In the genomic region with DNA sequence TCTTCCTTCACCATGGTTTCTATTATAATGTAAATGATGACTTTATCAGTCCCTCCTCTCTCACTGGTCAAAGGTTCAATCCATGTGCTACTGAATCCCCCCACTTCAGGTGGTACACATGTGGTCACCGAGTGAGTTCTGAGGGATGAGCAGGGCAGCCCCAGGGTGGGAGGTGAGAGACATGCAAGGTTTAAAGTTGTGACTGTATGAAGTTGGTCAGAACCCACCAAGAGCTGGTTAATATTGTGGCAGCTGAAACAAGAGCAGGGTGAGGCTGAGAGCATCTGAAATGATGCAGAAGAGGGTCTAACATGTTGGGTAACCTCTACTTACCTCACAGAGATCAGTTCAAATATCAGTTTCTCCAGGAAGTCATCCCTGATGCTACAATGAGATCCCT, we compare ENCODE assay signal across 24 cellular contexts.
DNase-seq lines count a peak whose midpoint lies in the region; ATAC-seq and TF ChIP-seq lines count a peak whose summit lies in the region.
"Had no signal": no experiment of that assay in that cellular context is flagged by ENCODE, and none has a peak within 500 bp of the region (broad histone marks: within the 10 kb centered on the region; RNA-seq: fewer than 3 reads in every experiment).

No MANE protein-coding gene starts in this region.

- no peak overlapping the region for H3K4me3 ChIP-seq in HAP-1
- H3K4me3 ChIP-seq: BLaER1, lower lobe of right lung, right lobe of liver had no signal

- no peaks in the 10 kb centered on the region for H3K36me3 ChIP-seq in HAP-1 (replicated peaks)
- H3K36me3 ChIP-seq: BLaER1, lower lobe of right lung, right lobe of liver had no signal

- no peaks in the 10 kb centered on the region for H3K4me1 Mint-ChIP-seq in nephron
- H3K4me1 Mint-ChIP-seq: activated B cell treated with CpG ODN at 0.5 μM for 24 hours; central memory CD8-positive, alpha-beta T cell had no signal

- H3K27ac Mint-ChIP-seq in nephron, result peak overlapping the region; percentile 76 to 94 (median 92)
- H3K27ac Mint-ChIP-seq: activated B cell treated with CpG ODN at 0.5 μM for 24 hours; activated T-helper 2 cell treated with anti-CD3 and anti-CD28 coated beads, Interferon-gamma antibody, Interleukin-2, Interleukin-4, amounts not matched to agents 10 μg/mL and 5 μg/mL and 100 μg/mL, durations not matched to agents 14 hours and 24 hours and 36 hours had no signal

- in situ Hi-C loops in HAP-1 (cut with MboI; ENCODE audit: low sequenced_read_pairs), result no loop called here

- no peaks in the 10 kb centered on the region for H3K9me3 ChIP-seq in HAP-1
- H3K9me3 ChIP-seq: BLaER1, lower lobe of right lung, right lobe of liver had no signal

- H3K4me3 Mint-ChIP-seq in nephron, result no peak overlapping the region
- H3K4me3 Mint-ChIP-seq: activated B cell treated with CpG ODN at 0.5 μM for 24 hours; central memory CD8-positive, alpha-beta T cell had no signal

- H3K36me3 Mint-ChIP-seq in nephron (ENCODE audit: low read depth), result no peaks in the 10 kb centered on the region

- no peak for TF ChIP-seq CTCF in nephron (IDR thresholded peaks at IDR 0.05; ENCODE audit: unreplicated experiment in 3 of 3)

- ATAC-seq in GM18861 (IDR thresholded peaks at IDR 0.05; ENCODE audit: unreplicated experiment), result peak; percentile 42
- ATAC-seq in GM21381 (IDR thresholded peaks at IDR 0.05; ENCODE audit: unreplicated experiment), result peak; percentile 39
- ATAC-seq in HG03457 (IDR thresholded peaks at IDR 0.05; ENCODE audit: unreplicated experiment), result peak; percentile 44
- no peak for ATAC-seq in GM21786 (IDR thresholded peaks at IDR 0.05; ENCODE audit: unreplicated experiment)
- ATAC-seq: lower lobe of right lung, right lobe of liver had no signal

- H3K27me3 ChIP-seq in HAP-1 (ENCODE audit: low read depth), result no peaks in the 10 kb centered on the region
- H3K27me3 ChIP-seq: BLaER1, right lobe of liver had no signal

- DNase-seq in HAP-1 (ENCODE audit: low spot score in 2 of 2) (no peak), NCI-H226 (no peak)
- DNase-seq in activated T-cell treated with anti-CD3 and anti-CD28 coated beads, Interleukin-2, amount 50 U/mL, for 48 hours, result no peak
- DNase-seq: activated B cell treated with CpG ODN at 0.5 μM for 24 hours; activated CD4-positive, alpha-beta T cell treated with anti-CD3 and anti-CD28 coated beads, Interleukin-2, amount 50 U/mL, for 4 hours; activated CD8-positive, alpha-beta memory T cell treated with anti-CD3 and anti-CD28 coated beads, Interleukin-2, amount 50 U/mL, for 4 hours; DND-41; GOT3; lower lobe of right lung; NCI-H2081 treated with DMSO at 0.1 percent for 48 hours; posterior cingulate gyrus; right lobe of liver; SIG-M5; stimulated activated CD4-positive, alpha-beta T cell treated with anti-CD3 and anti-CD28 coated beads, Interleukin-12 subunit alpha, Interleukin-12 subunit beta, amount 100 ng/mL, for 4 hours; stimulated activated CD4-positive, alpha-beta T cell treated with anti-CD3 and anti-CD28 coated beads, Interleukin-4, amount 100 ng/mL, for 24 hours; stimulated activated naive CD4-positive, alpha-beta T cell had no signal

- no peaks in the 10 kb centered on the region for H3K9me3 Mint-ChIP-seq in nephron
- H3K9me3 Mint-ChIP-seq: activated B cell treated with CpG ODN at 0.5 μM for 24 hours had no signal

- H3K27me3 Mint-ChIP-seq in nephron (ENCODE audit: low read depth), result no peaks in the 10 kb centered on the region
- H3K27me3 Mint-ChIP-seq: activated B cell treated with CpG ODN at 0.5 μM for 24 hours; central memory CD8-positive, alpha-beta T cell had no signal

- peaks cover 4% of the 10 kb centered on the region for H3K4me1 ChIP-seq in HAP-1
- H3K4me1 ChIP-seq: BLaER1, lower lobe of right lung had no signal
